ENCODE assay signal across 29 cellular contexts in the genomic region with DNA sequence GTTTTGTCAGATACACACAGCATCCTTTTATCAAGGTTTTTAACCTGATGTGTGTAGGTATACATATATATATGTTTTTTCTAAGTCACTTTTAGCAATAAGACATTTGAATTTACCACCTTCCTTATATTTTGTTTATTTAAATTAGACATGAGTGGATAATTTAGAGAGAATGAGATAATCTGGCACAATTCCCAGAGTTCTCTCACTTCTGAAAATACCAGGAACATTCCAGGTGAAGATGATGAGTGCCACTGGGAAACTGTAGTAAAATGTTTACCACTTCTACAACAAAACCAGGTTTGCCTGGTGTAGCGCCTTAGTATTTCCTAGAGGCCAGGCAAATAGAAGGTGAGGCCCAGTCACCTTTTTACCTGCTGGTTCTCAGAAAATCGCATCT.
DNase-seq lines count a peak whose midpoint lies in the region; ATAC-seq and TF ChIP-seq lines count a peak whose summit lies in the region.
"Had no signal": no experiment of that assay in that cellular context is flagged by ENCODE, and none has a peak within 500 bp of the region (broad histone marks: within the 10 kb centered on the region; RNA-seq: fewer than 3 reads in every experiment).

No MANE protein-coding gene starts in this region.

- no peaks in the 10 kb centered on the region for H3K9me3 ChIP-seq in aorta (ENCODE audit: control insufficient read depth, low read length)
- H3K9me3 ChIP-seq: adrenal gland, esophagus squamous epithelium had no signal

- TF ChIP-seq POLR2A in lower leg skin (IDR thresholded peaks at IDR 0.05), result no peak

- H3K27me3 ChIP-seq in aorta (ENCODE audit: control insufficient read depth in 1 of 2, insufficient read depth in 2 of 2, low read length in 1 of 2), result no peaks in the 10 kb centered on the region
- H3K27me3 ChIP-seq: adrenal gland, cardiac muscle cell, esophagus squamous epithelium had no signal

- H3K27me3 Mint-ChIP-seq in chondrocyte (ENCODE audit: low read depth), result no peaks in the 10 kb centered on the region
- H3K27me3 Mint-ChIP-seq in mesothelial cell of epicardium (ENCODE audit: low read depth), result no peaks in the 10 kb centered on the region
- H3K27me3 Mint-ChIP-seq: activated B cell treated with CpG ODN at 0.5 μM for 24 hours; CD4-positive, CD25-positive, alpha-beta regulatory T cell; naive thymus-derived CD8-positive, alpha-beta T cell had no signal

- no peak overlapping the region for H3K27ac ChIP-seq in aorta (ENCODE audit: low read depth in 1 of 2, low read length in 2 of 2)
- H3K27ac ChIP-seq: adrenal gland, esophagus squamous epithelium had no signal

- H3K9me3 Mint-ChIP-seq in chondrocyte (ENCODE audit: low read depth) (no peaks in the 10 kb centered on the region), mesothelial cell of epicardium (no peaks in the 10 kb centered on the region)
- H3K9me3 Mint-ChIP-seq: activated B cell treated with CpG ODN at 0.5 μM for 24 hours; CD4-positive, CD25-positive, alpha-beta regulatory T cell; endodermal cell; naive thymus-derived CD8-positive, alpha-beta T cell had no signal

- H3K4me3 ChIP-seq in lower leg skin (ENCODE audit: low read depth, poor library complexity, severe bottlenecking) (no peak overlapping the region), aorta (ENCODE audit: low read length in 2 of 2) (no peak overlapping the region)
- H3K4me3 ChIP-seq: adrenal gland, cardiac muscle cell, esophagus squamous epithelium, GM12878, smooth muscle cell had no signal

- no peak overlapping the region for H3K4me3 Mint-ChIP-seq in chondrocyte (ENCODE audit: unreplicated experiment)
- H3K4me3 Mint-ChIP-seq in mesothelial cell of epicardium, result no peak overlapping the region
- H3K4me3 Mint-ChIP-seq: activated B cell treated with CpG ODN at 0.5 μM for 24 hours; CD4-positive, CD25-positive, alpha-beta regulatory T cell; endodermal cell; naive thymus-derived CD8-positive, alpha-beta T cell had no signal

- H3K4me1 Mint-ChIP-seq in chondrocyte (ENCODE audit: low read depth), result peaks cover 30% of the 10 kb centered on the region
- peaks cover 7% of the 10 kb centered on the region for H3K4me1 Mint-ChIP-seq in mesothelial cell of epicardium
- H3K4me1 Mint-ChIP-seq: activated B cell treated with CpG ODN at 0.5 μM for 24 hours had no signal

- ATAC-seq in HG03457 (IDR thresholded peaks at IDR 0.05; ENCODE audit: unreplicated experiment) (no peak), aorta (ENCODE audit: low FRiP score) (no peak)
- ATAC-seq: GM12878; HCT116; left lobe of liver; naive thymus-derived CD8-positive, alpha-beta T cell had no signal

- peaks cover 5% of the 10 kb centered on the region for H3K36me3 Mint-ChIP-seq in chondrocyte (ENCODE audit: low read depth)
- H3K36me3 Mint-ChIP-seq in mesothelial cell of epicardium, result peaks cover 19% of the 10 kb centered on the region

- peak; percentile 26 for DNase-seq in NCI-H748 (lab: John Stamatoyannopoulos, UW; ENCODE audit: unreplicated experiment)
- DNase-seq in NCI-H748 treated with DMSO at 0.1 percent for 48 hours (lab: John Stamatoyannopoulos, UW), result no peak
- DNase-seq in NCI-H2029 (lab: John Stamatoyannopoulos, UW), result peak; percentile 67
- no peak for DNase-seq in chondrocyte (ENCODE audit: low spot score)
- no peak for DNase-seq in mesothelial cell of epicardium (ENCODE audit: low spot score in 2 of 2, unreplicated experiment in 2 of 2)
- DNase-seq in lower leg skin (ENCODE audit: low spot score in 2 of 2), result no peak
- no peak for DNase-seq in aorta
- DNase-seq: activated B cell treated with CpG ODN at 0.5 μM for 24 hours; activated CD4-positive, alpha-beta T cell treated with anti-CD3 and anti-CD28 coated beads, Interleukin-2, amount 50 U/mL, for 1 hour; activated naive CD4-positive, alpha-beta T cell treated with Interleukin-2 at 50 U/mL for 16 hours; CD4-positive, CD25-positive, alpha-beta regulatory T cell; endodermal cell; esophagus squamous epithelium; foreskin melanocyte; hippocampal formation; midbrain; naive thymus-derived CD8-positive, alpha-beta T cell; NCI-H1436; NCI-H526 treated with DMSO at 0.1 percent for 48 hours; occipital lobe; stimulated activated CD4-positive, alpha-beta T cell treated with anti-CD3 and anti-CD28 coated beads, Interleukin-1b, Interleukin-23, amount 100 ng/mL, for 48 hours; T-helper 1 cell had no signal

- intact Hi-C loops in lower leg skin (cut with DNase I; ENCODE audit: low total_unique reads) (no loop called here), aorta (cut with DNase I) (no loop called here)

- peaks cover 0 to 2% of the 10 kb centered on the region in 2 donors for H3K36me3 ChIP-seq in aorta (ENCODE audit: control insufficient read depth in 1 of 2, insufficient read depth in 2 of 2, low read length in 1 of 2)

- peak overlapping the region; percentile 96 for H3K27ac Mint-ChIP-seq in chondrocyte (ENCODE audit: unreplicated experiment)
- H3K27ac Mint-ChIP-seq in mesothelial cell of epicardium, result peak overlapping the region; percentile 54
- H3K27ac Mint-ChIP-seq: activated B cell treated with CpG ODN at 0.5 μM for 24 hours; CD4-positive, CD25-positive, alpha-beta regulatory T cell; endodermal cell had no signal

- TF ChIP-seq CTCF in chondrocyte (IDR thresholded peaks at IDR 0.05) (no peak), mesothelial cell of epicardium (IDR thresholded peaks at IDR 0.05; ENCODE audit: unreplicated experiment) (no peak), lower leg skin (IDR thresholded peaks at IDR 0.05) (no peak)

- WGBS in lower leg skin, 2 donors, result 85 to 88% methylated on average over 2 of the region's 2 CpGs
- WGBS in aorta, 2 donors, result 93 to 96% methylated on average over 2 of the region's 2 CpGs

- no peaks in the 10 kb centered on the region for H3K4me1 ChIP-seq in aorta (ENCODE audit: control insufficient read depth in 1 of 2, insufficient read depth in 2 of 2, low read length in 2 of 2)

Comparison
In these comparisons a context has a peak if more than half of its experiments do, and no peak if none do; other contexts are left out.
1. DNase-seq: peak in NCI-H748 (single experiment) and NCI-H2029 (single experiment); none in NCI-H748 treated with DMSO at 0.1 percent for 48 hours (single experiment), chondrocyte (single experiment), mesothelial cell of epicardium (0 of 2), lower leg skin (0 of 2) and aorta (0 of 2).